In genomic region chr14:81464253-81465001, GRCh38 we compare ENCODE assay signal across 8 cellular contexts.
A peak's percentile ranks its signal among the peaks of the same experiment; 100 is the strongest.
DNase-seq lines count a peak whose midpoint lies in the region; ATAC-seq and TF ChIP-seq lines count a peak whose summit lies in the region.

No MANE protein-coding gene starts in this region.

- CTCF ChIA-PET in CD4-positive, alpha-beta T cell (lab: Charles Lee), result interaction anchor here (0.8 to 2.7 kb wide), 9 partner anchors 9 to 294 kb away, joined by 3 to 15 read pairs (median 3); no protein-coding TSS in a partner anchor

- peak overlapping the region; percentile 86 for H3K4me3 Mint-ChIP-seq in CD4-positive, alpha-beta T cell
- peak overlapping the region; percentile 90 for H3K4me3 Mint-ChIP-seq in natural killer cell

- H3K27me3 ChIP-seq in CD4-positive, alpha-beta T cell (ENCODE audit: control insufficient read depth, insufficient read depth, low read length), result no peaks in the 10 kb centered on the region
- H3K27me3 ChIP-seq in fibroblast of lung (ENCODE audit: control insufficient read depth, insufficient read depth, low read length) (no peaks in the 10 kb centered on the region), tibial artery (no peaks in the 10 kb centered on the region)

- peak overlapping the region; percentile 86 for H3K27ac Mint-ChIP-seq in CD4-positive, alpha-beta T cell
- peak overlapping the region; percentile 77 to 87 for H3K27ac Mint-ChIP-seq in natural killer cell

- peak; percentile 80 for ATAC-seq in CD4-positive, alpha-beta T cell (ENCODE audit: poor library complexity)
- ATAC-seq in GM18909 (IDR thresholded peaks at IDR 0.05; ENCODE audit: poor library complexity, unreplicated experiment) (peak; percentile 70), HG03378 (IDR thresholded peaks at IDR 0.05; ENCODE audit: unreplicated experiment) (peak; percentile 76), natural killer cell (peak; percentile 80 to 85 (median 84))

- no peaks in the 10 kb centered on the region for H4K20me1 ChIP-seq in fibroblast of lung (ENCODE audit: control insufficient read depth, extremely low read depth, insufficient read depth, low read length)

- POLR2A ChIA-PET in CD4-positive, alpha-beta T cell (lab: Charles Lee), result interaction anchor here (0.6 to 1.8 kb wide), 4 partner anchors 9 to 245 kb away, joined by 4 to 10 read pairs (median 6); partner anchors contain the start of genes GTF2A1 and SEL1L

- H3K36me3 ChIP-seq in fibroblast of lung (ENCODE audit: control insufficient read depth, insufficient read depth, low read length), result no peaks in the 10 kb centered on the region
- no peaks in the 10 kb centered on the region for H3K36me3 ChIP-seq in tibial artery

- peak overlapping the region; percentile 86 for H3K4me2 ChIP-seq in fibroblast of lung (ENCODE audit: extremely low read depth, insufficient read depth, low read length)

- H3K27ac ChIP-seq in CD4-positive, alpha-beta T cell (ENCODE audit: low read depth, low read length), result no peak overlapping the region
- no peak overlapping the region for H3K27ac ChIP-seq in fibroblast of lung (ENCODE audit: insufficient read depth, low read length)
- H3K27ac ChIP-seq in tibial artery, result no peak overlapping the region

- H3K4me1 ChIP-seq in fibroblast of lung (ENCODE audit: control insufficient read depth, extremely low read depth, insufficient read depth, low read length) (no peaks in the 10 kb centered on the region), tibial artery (peaks cover 0 to 5% (median 0%) of the 10 kb centered on the region in 4 donors)

- peak overlapping the region; percentile 95 for H2AFZ ChIP-seq in fibroblast of lung (ENCODE audit: low read length)

- peak in 9 of 10 experiments; percentile 10 to 50 (median 33) for DNase-seq in CD4-positive, alpha-beta T cell
- DNase-seq in NCI-H748 (lab: John Stamatoyannopoulos, UW; ENCODE audit: unreplicated experiment) (peak; percentile 52), activated T-cell treated with anti-CD3 and anti-CD28 coated beads for 4 hours (peak; percentile 64), fibroblast of lung (ENCODE audit: low read depth in 2 of 2) (peak; percentile 39 to 73), natural killer cell (no peak), tibial artery (peak in 1 of 2 donors; percentile 41)

- no peak overlapping the region for H3K9ac ChIP-seq in fibroblast of lung (ENCODE audit: insufficient read depth, low read length)

- H3K4me3 ChIP-seq in fibroblast of lung (replicated peaks in 1 of 4; ENCODE audit: control extremely low read depth in 1 of 4, insufficient read depth in 1 of 4, low read depth in 3 of 4, low read length in 4 of 4) (peak overlapping the region; percentile 38 to 66 (median 50)), tibial artery (peak overlapping the region; percentile 29 to 47)

- H3K9me3 Mint-ChIP-seq in CD4-positive, alpha-beta T cell, result no peaks in the 10 kb centered on the region
- H3K9me3 Mint-ChIP-seq in natural killer cell, result no peaks in the 10 kb centered on the region

- H3K9me3 ChIP-seq in CD4-positive, alpha-beta T cell (ENCODE audit: control insufficient read depth, low read length), result no peaks in the 10 kb centered on the region
- H3K9me3 ChIP-seq in fibroblast of lung (ENCODE audit: control insufficient read depth, insufficient read depth, low read depth, low read length) (no peaks in the 10 kb centered on the region), tibial artery (no peaks in the 10 kb centered on the region)

- H3K4me1 Mint-ChIP-seq in CD4-positive, alpha-beta T cell (ENCODE audit: low read depth), result peaks cover 8% of the 10 kb centered on the region
- H3K4me1 Mint-ChIP-seq in natural killer cell, result peaks cover 0 to 7% of the 10 kb centered on the region in 2 donors

- no peaks in the 10 kb centered on the region for H3K36me3 Mint-ChIP-seq in CD4-positive, alpha-beta T cell (ENCODE audit: low read depth)
- H3K36me3 Mint-ChIP-seq in natural killer cell, result no peaks in the 10 kb centered on the region

- intact Hi-C loops in CD4-positive, alpha-beta T cell (cut with DNase I, micrococcal nuclease), result loop anchor here (1.0 to 5.0 kb wide), 5 partner anchors 292 to 512 kb away; partner anchors contain the start of gene TSHR (in 1 of the 2)
- intact Hi-C loops in natural killer cell (cut with micrococcal nuclease), result loop anchor here (1.0 to 2.0 kb wide), 3 partner anchors 195 to 510 kb away; partner anchors contain the start of gene TSHR
- intact Hi-C loops in tibial artery (cut with DNase I; ENCODE audit: low total_unique reads), result loop anchor here (5.0 kb wide), 1 partner anchor 197 kb away; no protein-coding TSS in a partner anchor

- peak; percentile 93 for TF ChIP-seq CTCF in CD4-positive, alpha-beta T cell (IDR thresholded peaks at IDR 0.05)
- TF ChIP-seq CTCF in fibroblast of lung (conservative IDR thresholded peaks at IDR 0.05 in 1 of 2, IDR thresholded peaks at IDR 0.05 in 1 of 2; ENCODE audit: low read depth in 1 of 2, low read length in 2 of 2), result peak; percentile 85
- TF ChIP-seq CTCF in natural killer cell (IDR thresholded peaks at IDR 0.05), result peak; percentile 84
- peak; percentile 76 to 85 for TF ChIP-seq CTCF in tibial artery (IDR thresholded peaks at IDR 0.05)

- H3K79me2 ChIP-seq in fibroblast of lung (ENCODE audit: control insufficient read depth, insufficient read depth, low read length), result no peaks in the 10 kb centered on the region

- H3K27me3 Mint-ChIP-seq in CD4-positive, alpha-beta T cell, result no peaks in the 10 kb centered on the region
- no peaks in the 10 kb centered on the region for H3K27me3 Mint-ChIP-seq in natural killer cell (ENCODE audit: low read depth in 2 of 2)
